In genomic region chr6:107493158-107494057, GRCh38 we compare ENCODE assay signal across 9 cellular contexts. TPM values are rescaled to one million over a fixed set of nuclear protein-coding genes. Genes with fewer than 3 reads are reported as not detected.
DNase-seq lines count a peak whose midpoint lies in the region; ATAC-seq and TF ChIP-seq lines count a peak whose summit lies in the region.
"Had no signal": no experiment of that assay in that cellular context is flagged by ENCODE, and none has a peak within 500 bp of the region (broad histone marks: within the 10 kb centered on the region; RNA-seq: fewer than 3 reads in every experiment).

No MANE protein-coding gene starts in this region.

- H3K27ac ChIP-seq in body of pancreas: peak overlapping the region; percentile 15 to 54 (median 25)

- peaks cover 21% of the 10 kb centered on the region for H3K4me1 ChIP-seq in body of pancreas

- TF ChIP-seq POLR2A in body of pancreas (IDR thresholded peaks at IDR 0.05): no peak

- H3K4me1 Mint-ChIP-seq in immature natural killer cell: peaks cover 15 to 24% of the 10 kb centered on the region in 2 donors

- no peak overlapping the region for H3K4me3 Mint-ChIP-seq in immature natural killer cell
- H3K4me3 Mint-ChIP-seq: CD8-positive, alpha-beta memory T cell had no signal

- intact Hi-C loops in body of pancreas (cut with DNase I): no loop called here

- H3K9me3 ChIP-seq in body of pancreas: no peaks in the 10 kb centered on the region

- H3K27ac Mint-ChIP-seq in immature natural killer cell: no peak overlapping the region
- H3K27ac Mint-ChIP-seq: CD8-positive, alpha-beta memory T cell had no signal

- no peak for ATAC-seq in body of pancreas
- ATAC-seq in HG02938 (IDR thresholded peaks at IDR 0.05; ENCODE audit: unreplicated experiment): no peak
- ATAC-seq in HG02870 (IDR thresholded peaks at IDR 0.05; ENCODE audit: unreplicated experiment): no peak
- no peak for ATAC-seq in HG02885 (IDR thresholded peaks at IDR 0.05; ENCODE audit: poor library complexity, unreplicated experiment)

- 38 to 41% methylated on average over 12 of the region's 12 CpGs for WGBS in body of pancreas, 2 donors

- no peaks in the 10 kb centered on the region for H3K27me3 ChIP-seq in body of pancreas

- H3K36me3 Mint-ChIP-seq in immature natural killer cell: peaks cover 0 to 4% (median 0%) of the 10 kb centered on the region in 3 donors

- H3K9me3 Mint-ChIP-seq in immature natural killer cell: peaks cover 0 to 3% (median 0%) of the 10 kb centered on the region in 6 donors

- H3K36me3 ChIP-seq in body of pancreas (replicated peaks in 1 of 2; ENCODE audit: insufficient read depth in 1 of 2, low read depth in 2 of 2): no peaks in the 10 kb centered on the region

- H3K27me3 Mint-ChIP-seq in immature natural killer cell (ENCODE audit: low read depth in 3 of 3): peaks cover 17 to 21% (median 19%) of the 10 kb centered on the region in 3 donors

- TF ChIP-seq CTCF in body of pancreas (IDR thresholded peaks at IDR 0.05): no peak

- no peak overlapping the region for H3K4me3 ChIP-seq in body of pancreas

- peak; percentile 53 for DNase-seq in AG08396 (ENCODE audit: low spot score)
- peak; percentile 74 for DNase-seq in NCI-H146 (lab: John Stamatoyannopoulos, UW)
- DNase-seq in body of pancreas: peak in 2 of 4 donors; percentile 6 to 14
- peak; percentile 66 for DNase-seq in medulla oblongata (ENCODE audit: extremely low spot score)
- no peak for DNase-seq in immature natural killer cell
- DNase-seq: CD8-positive, alpha-beta memory T cell had no signal

RNA-seq across cellular contexts. Expression of gene SOBP, which starts 3.5 kb away (rescaled TPM):
- total RNA-seq in body of pancreas: 1 to 10 TPM in 1 of 2 donors, under 1 TPM in 1; 0.66 to 3.1 TPM
- not detected for polyA plus RNA-seq in immature natural killer cell

RNA-seq across cellular contexts. Expression of gene PDSS2, which starts 34.0 kb away (rescaled TPM):
- 10 to 100 TPM in 1 of 2 donors, 1 to 10 TPM in 1; 6.2 to 10.9 TPM for total RNA-seq in body of pancreas
- 10 to 100 TPM; 10.2 to 11.5 (median 11.0) TPM for polyA plus RNA-seq in immature natural killer cell

Comparison
In these comparisons a context has a peak if more than half of its experiments do, and no peak if none do; other contexts are left out.
1. DNase-seq: peak in AG08396 (single experiment), NCI-H146 (single experiment) and medulla oblongata (single experiment); none in immature natural killer cell (0 of 3).